In genomic region chr17:59688008-59688407, GRCh38 we compare ENCODE assay signal across 1 cellular context.
TF ChIP-seq lines count a peak whose summit lies in the region.

No MANE protein-coding gene starts in this region.

TF ChIP-seq in IMR-90, 13 proteins besides CTCF, POLR2A, EP300 and RAD21 (continued from another document):
- no peak for TF ChIP-seq ELK1 (IDR thresholded peaks at IDR 0.05; ENCODE audit: borderline replicate concordance, low read depth, low read length)
